In the genomic region with DNA sequence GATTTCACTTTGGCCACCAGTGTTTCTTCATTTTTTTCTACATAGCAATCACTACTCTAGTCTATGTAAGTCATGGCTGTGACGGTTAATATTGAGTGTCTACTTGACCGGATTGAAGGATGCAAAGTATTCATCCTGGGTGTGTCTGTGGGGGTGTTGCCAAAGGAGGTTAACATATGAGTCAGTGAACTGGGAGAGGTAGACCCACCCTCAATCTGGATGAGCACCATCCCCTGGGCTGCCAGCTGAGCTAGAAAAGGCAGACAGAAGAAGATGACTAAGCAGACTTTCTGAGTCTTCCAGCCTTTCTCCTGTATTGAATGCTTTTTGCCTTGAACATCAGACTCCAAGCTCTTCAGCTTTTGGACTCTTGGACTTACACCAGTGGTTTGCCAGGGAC, we compare ENCODE assay signal across 13 cellular contexts.
DNase-seq lines count a peak whose midpoint lies in the region; ATAC-seq and TF ChIP-seq lines count a peak whose summit lies in the region.
"Had no signal": no experiment of that assay in that cellular context is flagged by ENCODE, and none has a peak within 500 bp of the region (broad histone marks: within the 10 kb centered on the region; RNA-seq: fewer than 3 reads in every experiment).

No MANE protein-coding gene starts in this region.

- H3K4me3 Mint-ChIP-seq in Caco-2 (ENCODE audit: unreplicated experiment), result no peak overlapping the region
- H3K4me3 Mint-ChIP-seq: activated CD8-positive, alpha-beta T cell treated with anti-CD3 and anti-CD28 coated beads for 36 hours; activated naive CD4-positive, alpha-beta T cell treated with anti-CD3 and anti-CD28 coated beads, Interleukin-2, amount 10 ng/mL, durations not matched to agents 7 days and 5 days; neural crest cell had no signal

- peaks cover 12% of the 10 kb centered on the region for H3K4me1 ChIP-seq in RWPE2 (ENCODE audit: insufficient read depth, poor library complexity, severe bottlenecking)
- peaks cover 9% of the 10 kb centered on the region for H3K4me1 ChIP-seq in suprapubic skin
- no peaks in the 10 kb centered on the region for H3K4me1 ChIP-seq in prostate gland (replicated peaks)
- H3K4me1 ChIP-seq in Caco-2, result no peaks in the 10 kb centered on the region
- H3K4me1 ChIP-seq: tibial artery had no signal

- intact Hi-C loops in prostate gland (cut with DNase I) (no loop called here), left colon (cut with DNase I, micrococcal nuclease) (no loop called here), Caco-2 (cut with micrococcal nuclease; ENCODE audit: unreplicated experiment) (no loop called here)

- WGBS in suprapubic skin, result 49% methylated on average over 2 of the region's 2 CpGs
- 93% methylated on average over 2 of the region's 2 CpGs for WGBS in prostate gland

- H3K9me3 Mint-ChIP-seq in Caco-2 (ENCODE audit: unreplicated experiment), result no peaks in the 10 kb centered on the region
- H3K9me3 Mint-ChIP-seq: activated CD8-positive, alpha-beta T cell treated with anti-CD3 and anti-CD28 coated beads for 36 hours; activated naive CD4-positive, alpha-beta T cell treated with anti-CD3 and anti-CD28 coated beads, Interleukin-2, amount 10 ng/mL, durations not matched to agents 7 days and 5 days had no signal

- no peak for TF ChIP-seq EP300 in suprapubic skin (IDR thresholded peaks at IDR 0.05)

- H3K27ac Mint-ChIP-seq in Caco-2 (ENCODE audit: unreplicated experiment), result no peak overlapping the region
- H3K27ac Mint-ChIP-seq: activated CD8-positive, alpha-beta T cell treated with anti-CD3 and anti-CD28 coated beads for 36 hours; activated naive CD4-positive, alpha-beta T cell treated with anti-CD3 and anti-CD28 coated beads, Interleukin-2, amount 10 ng/mL, durations not matched to agents 7 days and 5 days had no signal

- TF ChIP-seq CTCF in RWPE2 (IDR thresholded peaks at IDR 0.05; ENCODE audit: poor library complexity, severe bottlenecking) (no peak), fibroblast of villous mesenchyme (IDR thresholded peaks at IDR 0.05; ENCODE audit: insufficient read depth, low read depth, low read length) (no peak), suprapubic skin (IDR thresholded peaks at IDR 0.05) (no peak), prostate gland (IDR thresholded peaks at IDR 0.05) (no peak), Caco-2 (IDR thresholded peaks at IDR 0.05; ENCODE audit: insufficient read depth in 1 of 2, low read depth in 1 of 2, low read length in 1 of 2, severe bottlenecking in 1 of 2, unreplicated experiment in 1 of 2) (no peak)

- DNase-seq in H4 (ENCODE audit: low spot score) (peak; percentile 39), RWPE2 (ENCODE audit: low spot score) (peak; percentile 88), fibroblast of villous mesenchyme (ENCODE audit: low read depth) (peak; percentile 21), suprapubic skin (ENCODE audit: low spot score in 2 of 2) (no peak), prostate gland (ENCODE audit: low spot score) (no peak), left colon (no peak), Caco-2 (no peak)
- DNase-seq: activated CD8-positive, alpha-beta T cell treated with anti-CD3 and anti-CD28 coated beads for 36 hours; activated naive CD4-positive, alpha-beta T cell treated with anti-CD3 and anti-CD28 coated beads, Interleukin-2, amount 10 ng/mL, durations not matched to agents 7 days and 5 days; DMS79 had no signal

- H3K9me3 ChIP-seq in RWPE2 (ENCODE audit: severe bottlenecking) (no peaks in the 10 kb centered on the region), suprapubic skin (no peaks in the 10 kb centered on the region), prostate gland (no peaks in the 10 kb centered on the region), Caco-2 (no peaks in the 10 kb centered on the region)
- H3K9me3 ChIP-seq: tibial artery had no signal

- H3K27me3 ChIP-seq in RWPE2 (ENCODE audit: insufficient read depth, poor library complexity, severe bottlenecking), result no peaks in the 10 kb centered on the region
- H3K27me3 ChIP-seq in suprapubic skin, result no peaks in the 10 kb centered on the region
- H3K27me3 ChIP-seq in prostate gland (replicated peaks; ENCODE audit: insufficient read depth), result no peaks in the 10 kb centered on the region
- H3K27me3 ChIP-seq in Caco-2 (replicated peaks; ENCODE audit: control insufficient read depth, insufficient read depth, low read length), result no peaks in the 10 kb centered on the region
- H3K27me3 ChIP-seq: tibial artery had no signal

- CTCF ChIA-PET in Caco-2 (lab: Charles Lee), result no interaction called here

- H3K36me3 ChIP-seq in RWPE2 (ENCODE audit: low read depth), result no peaks in the 10 kb centered on the region
- H3K36me3 ChIP-seq in suprapubic skin, result no peaks in the 10 kb centered on the region
- no peaks in the 10 kb centered on the region for H3K36me3 ChIP-seq in prostate gland
- H3K36me3 ChIP-seq in Caco-2 (ENCODE audit: control insufficient read depth, insufficient read depth, low read length), result no peaks in the 10 kb centered on the region
- H3K36me3 ChIP-seq: tibial artery had no signal

- no TSS peak for BruUV-seq in Caco-2 (replicated peaks; lab: Mats Ljungman, UMichigan)

- TF ChIP-seq POLR2A in suprapubic skin (IDR thresholded peaks at IDR 0.05), result no peak
- TF ChIP-seq POLR2A in prostate gland (IDR thresholded peaks at IDR 0.05), result no peak

- POLR2A ChIA-PET in Caco-2 (lab: Charles Lee), result no interaction called here

- peak; percentile 96 for ATAC-seq in RWPE2 (ENCODE audit: low read depth)
- no peak for ATAC-seq in left colon
- ATAC-seq: activated CD8-positive, alpha-beta T cell treated with anti-CD3 and anti-CD28 coated beads for 36 hours had no signal

- H3K27ac ChIP-seq in RWPE2 (ENCODE audit: poor library complexity, severe bottlenecking), result peak overlapping the region; percentile 36
- peak overlapping the region; percentile 68 for H3K27ac ChIP-seq in suprapubic skin
- no peak overlapping the region for H3K27ac ChIP-seq in prostate gland
- H3K27ac ChIP-seq: coronary artery, tibial artery had no signal

- H3K4me3 ChIP-seq in RWPE2 (ENCODE audit: severe bottlenecking), result no peak overlapping the region
- H3K4me3 ChIP-seq in fibroblast of villous mesenchyme (ENCODE audit: low read depth, low read length), result no peak overlapping the region
- peak overlapping the region; percentile 14 for H3K4me3 ChIP-seq in suprapubic skin
- no peak overlapping the region for H3K4me3 ChIP-seq in prostate gland
- H3K4me3 ChIP-seq in Caco-2 (ENCODE audit: low read depth, low read length), result no peak overlapping the region
- H3K4me3 ChIP-seq: coronary artery, tibial artery had no signal

- H3K4me1 Mint-ChIP-seq in Caco-2 (ENCODE audit: low read depth, unreplicated experiment), result no peaks in the 10 kb centered on the region
- H3K4me1 Mint-ChIP-seq: activated naive CD4-positive, alpha-beta T cell treated with anti-CD3 and anti-CD28 coated beads, Interleukin-2, amount 10 ng/mL, durations not matched to agents 7 days and 5 days; neural crest cell had no signal

- H3K27me3 Mint-ChIP-seq in Caco-2 (ENCODE audit: insufficient read depth, unreplicated experiment), result no peaks in the 10 kb centered on the region
- H3K27me3 Mint-ChIP-seq: activated CD8-positive, alpha-beta T cell treated with anti-CD3 and anti-CD28 coated beads for 36 hours; activated naive CD4-positive, alpha-beta T cell treated with anti-CD3 and anti-CD28 coated beads, Interleukin-2, amount 10 ng/mL, durations not matched to agents 7 days and 5 days had no signal

- no peaks in the 10 kb centered on the region for H3K36me3 Mint-ChIP-seq in Caco-2 (ENCODE audit: insufficient read depth, unreplicated experiment)
- H3K36me3 Mint-ChIP-seq: activated naive CD4-positive, alpha-beta T cell treated with anti-CD3 and anti-CD28 coated beads, Interleukin-2, amount 10 ng/mL, durations not matched to agents 7 days and 5 days had no signal

Comparison
In these comparisons a context has a peak if more than half of its experiments do, and no peak if none do; other contexts are left out.
1. DNase-seq: peak in H4 (single experiment), RWPE2 (single experiment) and fibroblast of villous mesenchyme (single experiment); none in suprapubic skin (0 of 2), prostate gland (single experiment), left colon (0 of 2) and Caco-2 (0 of 2).
2. H3K27ac ChIP-seq: peak in RWPE2 (single experiment) and suprapubic skin (single experiment); none in prostate gland (0 of 2).